ENCODE assay signal across 29 cellular contexts in the genomic region with DNA sequence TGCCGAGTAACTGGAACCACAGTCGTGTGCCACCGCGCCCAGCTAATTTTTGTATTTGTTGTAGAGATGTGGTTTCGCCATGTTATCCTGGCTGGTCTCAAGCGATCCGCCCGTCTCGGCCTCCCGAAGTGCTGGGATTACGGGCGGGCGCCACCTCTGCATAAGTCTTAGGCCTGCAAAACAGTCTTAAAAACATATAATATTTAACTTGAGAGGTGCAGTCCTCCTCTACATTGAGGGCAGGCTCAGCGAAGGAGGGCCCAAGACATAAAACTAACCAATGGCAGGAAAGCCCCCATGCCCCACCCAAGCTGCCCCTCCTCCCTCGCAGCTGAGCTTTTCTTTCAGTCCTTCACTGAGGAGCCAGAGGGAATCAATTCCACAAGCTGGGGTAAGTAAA. TPM values are rescaled to one million over a fixed set of nuclear protein-coding genes. Genes with fewer than 3 reads are reported as not detected.
"Had no signal": no experiment of that assay in that cellular context is flagged by ENCODE, and none has a peak within 500 bp of the region (broad histone marks: within the 10 kb centered on the region; RNA-seq: fewer than 3 reads in every experiment).

A gene with protein sequence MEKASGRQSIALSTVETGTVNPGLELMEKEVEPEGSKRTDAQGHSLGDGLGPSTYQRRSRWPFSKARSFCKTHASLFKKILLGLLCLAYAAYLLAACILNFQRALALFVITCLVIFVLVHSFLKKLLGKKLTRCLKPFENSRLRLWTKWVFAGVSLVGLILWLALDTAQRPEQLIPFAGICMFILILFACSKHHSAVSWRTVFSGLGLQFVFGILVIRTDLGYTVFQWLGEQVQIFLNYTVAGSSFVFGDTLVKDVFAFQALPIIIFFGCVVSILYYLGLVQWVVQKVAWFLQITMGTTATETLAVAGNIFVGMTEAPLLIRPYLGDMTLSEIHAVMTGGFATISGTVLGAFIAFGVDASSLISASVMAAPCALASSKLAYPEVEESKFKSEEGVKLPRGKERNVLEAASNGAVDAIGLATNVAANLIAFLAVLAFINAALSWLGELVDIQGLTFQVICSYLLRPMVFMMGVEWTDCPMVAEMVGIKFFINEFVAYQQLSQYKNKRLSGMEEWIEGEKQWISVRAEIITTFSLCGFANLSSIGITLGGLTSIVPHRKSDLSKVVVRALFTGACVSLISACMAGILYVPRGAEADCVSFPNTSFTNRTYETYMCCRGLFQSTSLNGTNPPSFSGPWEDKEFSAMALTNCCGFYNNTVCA (plus strand): TSS at position 347 of the 400 bp plus-strand sequence. CDS start 982 bp downstream, outside the sequence.

- H3K36me3 Mint-ChIP-seq: activated naive CD4-positive, alpha-beta T cell treated with anti-CD3 and anti-CD28 coated beads, Interleukin-2, amount 50 U/mL, for 72 hours had no signal

- ATAC-seq: activated CD4-positive, alpha-beta T cell treated with anti-CD3 and anti-CD28 coated beads for 36 hours; activated CD8-positive, alpha-beta T cell treated with anti-CD3 and anti-CD28 coated beads for 36 hours; activated naive CD4-positive, alpha-beta T cell treated with anti-CD3 and anti-CD28 coated beads, Interleukin-2, amount 50 U/mL, for 72 hours; activated naive CD8-positive, alpha-beta T cell treated with anti-CD3 and anti-CD28 coated beads, Interleukin-2, amount 50 U/mL, for 24 hours; body of pancreas had no signal

- H3K27ac ChIP-seq: ascending aorta, body of pancreas had no signal

- DNase-seq: activated CD4-positive, alpha-beta T cell treated with anti-CD3 and anti-CD28 coated beads for 36 hours; activated CD8-positive, alpha-beta memory T cell treated with anti-CD3 and anti-CD28 coated beads, Interleukin-2, amount 50 U/mL, for 4 hours; activated CD8-positive, alpha-beta T cell treated with anti-CD3 and anti-CD28 coated beads for 36 hours; activated effector memory CD4-positive, alpha-beta T cell treated with Interleukin-2 at 50 U/mL for 16 hours; activated naive CD4-positive, alpha-beta T cell treated with Interleukin-2 at 50 U/mL for 16 hours; activated naive CD8-positive, alpha-beta T cell treated with anti-CD3 and anti-CD28 coated beads, Interleukin-2, amount 50 U/mL, for 24 hours; amniotic stem cell; body of pancreas; MG63; MV-4-11; NCI-H1092 treated with DMSO at 0.1 percent for 48 hours; NCI-H1417 treated with DMSO at 0.1 percent for 48 hours; NCI-H1694; NCI-H2029; NCI-H2107; NCI-H2171 treated with DMSO at 0.1 percent for 48 hours; NCI-H226; NCI-H526 treated with DMSO at 0.1 percent for 48 hours; NCI-H82; NK-92 treated with Interleukin-12 subunit alpha and Interleukin-12 subunit beta, amount 100 ng/mL, for 24 hours; OCI-M1; SHP77 treated with DMSO at 0.1 percent for 48 hours had no signal

- H3K27ac Mint-ChIP-seq: activated CD4-positive, alpha-beta T cell treated with anti-CD3 and anti-CD28 coated beads for 36 hours; activated CD8-positive, alpha-beta T cell treated with anti-CD3 and anti-CD28 coated beads for 36 hours; activated naive CD4-positive, alpha-beta T cell treated with anti-CD3 and anti-CD28 coated beads, Interleukin-2, amount 50 U/mL, for 72 hours; activated naive CD8-positive, alpha-beta T cell treated with anti-CD3 and anti-CD28 coated beads, Interleukin-2, amount 50 U/mL, for 24 hours; activated T-helper 1 cell treated with anti-CD3 and anti-CD28 coated beads, Interleukin-12 subunit alpha, Interleukin-12 subunit beta, Interleukin-2, Interleukin-4 antibody, amounts not matched to agents 30 ng/mL and 10 ng/mL and 1 ng/mL, durations not matched to agents 14 hours and 24 hours and 36 hours; T-helper 1 cell treated with Interleukin-12 subunit alpha and Interleukin-12 subunit beta and Interleukin-4 antibody, amounts not matched to agents 30 μg/mL and 1 μg/mL, for 36 hours had no signal

- H3K4me3 Mint-ChIP-seq: activated CD4-positive, alpha-beta T cell treated with anti-CD3 and anti-CD28 coated beads for 36 hours; activated CD8-positive, alpha-beta T cell treated with anti-CD3 and anti-CD28 coated beads for 36 hours; activated naive CD8-positive, alpha-beta T cell treated with anti-CD3 and anti-CD28 coated beads, Interleukin-2, amount 50 U/mL, for 24 hours; activated T-helper 1 cell treated with anti-CD3 and anti-CD28 coated beads, Interleukin-12 subunit alpha, Interleukin-12 subunit beta, Interleukin-2, Interleukin-4 antibody, amounts not matched to agents 30 ng/mL and 10 ng/mL and 1 ng/mL, durations not matched to agents 14 hours and 24 hours and 36 hours; T-helper 1 cell treated with Interleukin-12 subunit alpha and Interleukin-12 subunit beta and Interleukin-4 antibody, amounts not matched to agents 30 μg/mL and 1 μg/mL, for 36 hours had no signal

- H3K9me3 Mint-ChIP-seq: activated CD8-positive, alpha-beta T cell treated with anti-CD3 and anti-CD28 coated beads for 36 hours; activated naive CD4-positive, alpha-beta T cell treated with anti-CD3 and anti-CD28 coated beads, Interleukin-2, amount 50 U/mL, for 72 hours; activated T-helper 1 cell treated with anti-CD3 and anti-CD28 coated beads, Interleukin-12 subunit alpha, Interleukin-12 subunit beta, Interleukin-2, Interleukin-4 antibody, amounts not matched to agents 30 ng/mL and 10 ng/mL and 1 ng/mL, durations not matched to agents 14 hours and 24 hours and 36 hours had no signal

- H3K27me3 ChIP-seq: ascending aorta, body of pancreas, MG63 had no signal

- H3K4me1 Mint-ChIP-seq: activated CD4-positive, alpha-beta T cell treated with anti-CD3 and anti-CD28 coated beads for 36 hours; activated naive CD8-positive, alpha-beta T cell treated with anti-CD3 and anti-CD28 coated beads, Interleukin-2, amount 50 U/mL, for 24 hours had no signal

- H3K9me3 ChIP-seq: ascending aorta, body of pancreas, MG63 had no signal

- H3K36me3 ChIP-seq: ascending aorta, MG63 had no signal

- H3K4me3 ChIP-seq: ascending aorta, body of pancreas, MG63 had no signal

- H3K4me1 ChIP-seq: ascending aorta had no signal

- H3K27me3 Mint-ChIP-seq: activated CD4-positive, alpha-beta T cell treated with anti-CD3 and anti-CD28 coated beads for 36 hours; activated CD8-positive, alpha-beta T cell treated with anti-CD3 and anti-CD28 coated beads for 36 hours; activated naive CD8-positive, alpha-beta T cell treated with anti-CD3 and anti-CD28 coated beads, Interleukin-2, amount 50 U/mL, for 24 hours had no signal

RNA-seq across cellular contexts. Expression of the gene that starts here (rescaled TPM):
- total RNA-seq: activated CD4-positive, alpha-beta T cell treated with anti-CD3 and anti-CD28 coated beads for 36 hours; activated CD8-positive, alpha-beta T cell treated with anti-CD3 and anti-CD28 coated beads for 36 hours; activated naive CD4-positive, alpha-beta T cell treated with anti-CD3 and anti-CD28 coated beads, Interleukin-2, amount 50 U/mL, for 72 hours; activated T-helper 1 cell treated with anti-CD3 and anti-CD28 coated beads, Interleukin-12 subunit alpha, Interleukin-12 subunit beta, Interleukin-2, Interleukin-4 antibody, amounts not matched to agents 30 ng/mL and 10 ng/mL and 1 ng/mL, durations not matched to agents 14 hours and 24 hours and 36 hours; ascending aorta; bronchial epithelial cell; NCI-H460; SK-MEL-5 had no signal
